In genomic region chr2:48104418-48104817, GRCh38 we compare ENCODE assay signal across 34 cellular contexts.
"Had no signal": no experiment of that assay in that cellular context is flagged by ENCODE, and none has a peak within 500 bp of the region (broad histone marks: within the 10 kb centered on the region; RNA-seq: fewer than 3 reads in every experiment).

No MANE protein-coding gene starts in this region.

- H3K36me3 ChIP-seq: Peyer's patch, SJSA1, WERI-Rb-1 had no signal

- H3K27me3 Mint-ChIP-seq: activated CD4-positive, alpha-beta T cell treated with anti-CD3 and anti-CD28 coated beads for 36 hours; brain had no signal

- FAIRE-seq: colon had no signal

- ATAC-seq: activated CD4-positive, alpha-beta T cell treated with anti-CD3 and anti-CD28 coated beads for 36 hours; activated CD8-positive, alpha-beta T cell treated with anti-CD3 and anti-CD28 coated beads, Interleukin-2, amount 10 ng/mL, durations not matched to agents 7 days and 5 days; PC-3 had no signal

- DNase-seq: activated CD4-positive, alpha-beta T cell treated with anti-CD3 and anti-CD28 coated beads for 36 hours; activated CD4-positive, alpha-beta T cell treated with anti-CD3 and anti-CD28 coated beads, Interleukin-2, amount 10 ng/mL, durations not matched to agents 7 days and 5 days; activated CD4-positive, alpha-beta T cell treated with anti-CD3 and anti-CD28 coated beads, Interleukin-2, amount 50 U/mL, for 48 hours; activated CD8-positive, alpha-beta T cell treated with anti-CD3 and anti-CD28 coated beads, Interleukin-2, amount 10 ng/mL, durations not matched to agents 7 days and 5 days; activated gamma-delta T cell; activated naive CD4-positive, alpha-beta T cell treated with Interleukin-2 at 50 U/mL for 16 hours; activated T-cell treated with anti-CD3 and anti-CD28 coated beads, Interleukin-2, amount 50 U/mL, for 24 hours; anterior cingulate cortex; central memory CD4-positive, alpha-beta T cell; NCI-H1092 treated with DMSO at 0.1 percent for 48 hours; NCI-H1417; NCI-H146; NCI-H187; NCI-H2029 treated with DMSO at 0.1 percent for 48 hours; NCI-H2107; NCI-H2171; NCI-H510A; NCI-H526; NCI-H748 treated with DMSO at 0.1 percent for 48 hours; NK-92 treated with Interleukin-12 subunit alpha and Interleukin-12 subunit beta, amount 100 ng/mL, for 24 hours; PC-3; Peyer's patch; RPMI8226; SHP77 treated with DMSO at 0.1 percent for 48 hours; SW 1271; T-helper 1 cell; T-helper 2 cell; T1000; WERI-Rb-1 had no signal

- H3K27ac Mint-ChIP-seq: activated CD4-positive, alpha-beta T cell treated with anti-CD3 and anti-CD28 coated beads for 36 hours; activated CD4-positive, alpha-beta T cell treated with anti-CD3 and anti-CD28 coated beads, Interleukin-2, amount 10 ng/mL, durations not matched to agents 7 days and 5 days; activated CD8-positive, alpha-beta T cell treated with anti-CD3 and anti-CD28 coated beads, Interleukin-2, amount 10 ng/mL, durations not matched to agents 7 days and 5 days; activated naive CD4-positive, alpha-beta T cell treated with anti-CD3 and anti-CD28 coated beads, Interleukin-2, amount 50 U/mL, for 24 hours; activated T-cell treated with anti-CD3 and anti-CD28 coated beads, Interleukin-2, amount 50 U/mL, for 24 hours; activated T-helper 2 cell treated with anti-CD3 and anti-CD28 coated beads, Interferon-gamma antibody, Interleukin-2, Interleukin-4, amounts not matched to agents 10 μg/mL and 5 μg/mL and 100 μg/mL, durations not matched to agents 14 hours and 24 hours and 36 hours; brain had no signal

- H3K4me3 ChIP-seq: Peyer's patch, SJSA1 had no signal

- H3K27me3 ChIP-seq: Peyer's patch, SJSA1 had no signal

- H3K27ac ChIP-seq: Peyer's patch, SJSA1, WERI-Rb-1 had no signal

- H3K9me3 ChIP-seq: Peyer's patch, SJSA1 had no signal

- H3K4me3 Mint-ChIP-seq: activated CD4-positive, alpha-beta T cell treated with anti-CD3 and anti-CD28 coated beads for 36 hours; activated CD4-positive, alpha-beta T cell treated with anti-CD3 and anti-CD28 coated beads, Interleukin-2, amount 10 ng/mL, durations not matched to agents 7 days and 5 days; activated CD8-positive, alpha-beta T cell treated with anti-CD3 and anti-CD28 coated beads, Interleukin-2, amount 10 ng/mL, durations not matched to agents 7 days and 5 days; activated naive CD4-positive, alpha-beta T cell treated with anti-CD3 and anti-CD28 coated beads, Interleukin-2, amount 50 U/mL, for 24 hours; activated T-cell treated with anti-CD3 and anti-CD28 coated beads, Interleukin-2, amount 50 U/mL, for 24 hours; brain had no signal
